Comparison of ENCODE assay signal across 1 cellular context in genomic region chr4:3112241-3112978, GRCh38.
TF ChIP-seq lines count a peak whose summit lies in the region.

No MANE protein-coding gene starts in this region.

TF ChIP-seq in IMR-90, 13 proteins besides CTCF, POLR2A, EP300 and RAD21:
- TF ChIP-seq, protein P1, sequence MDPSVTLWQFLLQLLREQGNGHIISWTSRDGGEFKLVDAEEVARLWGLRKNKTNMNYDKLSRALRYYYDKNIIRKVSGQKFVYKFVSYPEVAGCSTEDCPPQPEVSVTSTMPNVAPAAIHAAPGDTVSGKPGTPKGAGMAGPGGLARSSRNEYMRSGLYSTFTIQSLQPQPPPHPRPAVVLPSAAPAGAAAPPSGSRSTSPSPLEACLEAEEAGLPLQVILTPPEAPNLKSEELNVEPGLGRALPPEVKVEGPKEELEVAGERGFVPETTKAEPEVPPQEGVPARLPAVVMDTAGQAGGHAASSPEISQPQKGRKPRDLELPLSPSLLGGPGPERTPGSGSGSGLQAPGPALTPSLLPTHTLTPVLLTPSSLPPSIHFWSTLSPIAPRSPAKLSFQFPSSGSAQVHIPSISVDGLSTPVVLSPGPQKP (IDR thresholded peaks at IDR 0.05; ENCODE audit: borderline replicate concordance, low read depth, low read length): no peak
- TF ChIP-seq MAFK (IDR thresholded peaks at IDR 0.05; ENCODE audit: low read depth, low read length) (no peak), BHLHE40 (IDR thresholded peaks at IDR 0.05; ENCODE audit: low read depth, low read length) (no peak)
TF ChIP-seq in IMR-90: peak in this region for 0.
